Comparison of ENCODE assay signal across 8 cellular contexts in the genomic region with DNA sequence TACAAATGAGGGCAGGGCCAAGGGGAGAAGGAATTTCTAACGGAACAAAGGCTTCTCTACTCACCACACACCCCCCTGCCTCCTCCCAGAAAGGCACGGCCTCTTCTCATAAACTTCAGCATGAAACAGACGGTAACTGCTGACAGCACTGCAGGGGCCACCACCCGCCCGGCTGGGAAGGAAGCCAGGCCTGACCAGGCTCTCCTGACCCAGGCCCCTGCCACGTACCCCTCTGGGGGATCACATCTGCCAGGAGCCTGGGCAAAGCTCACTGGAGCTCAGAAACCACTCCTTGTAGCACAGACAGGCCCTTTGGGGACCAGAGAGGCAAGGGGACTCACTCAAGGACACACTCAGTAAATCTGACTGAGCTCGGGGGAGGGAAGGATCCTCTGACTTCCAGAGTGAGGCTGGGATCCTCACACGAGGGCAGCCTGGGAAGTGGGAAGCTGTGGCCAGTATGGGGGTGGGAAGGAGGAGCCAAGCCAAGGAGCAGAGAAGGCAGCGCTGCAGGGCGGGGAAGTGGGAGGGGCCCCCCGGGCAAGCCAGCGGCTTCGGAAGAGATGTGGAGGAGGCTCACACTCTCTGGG. TPM values are rescaled to one million over a fixed set of nuclear protein-coding genes. Genes with fewer than 3 reads are reported as not detected.
DNase-seq lines count a peak whose midpoint lies in the region; ATAC-seq and TF ChIP-seq lines count a peak whose summit lies in the region.

No MANE protein-coding gene starts in this region.

- H3K27ac ChIP-seq in neuronal stem cell (replicated peaks; ENCODE audit: low read length) = peak overlapping the region; percentile 75

- no peaks in the 10 kb centered on the region for H3K9me3 ChIP-seq in neuronal stem cell (replicated peaks in 1 of 2; ENCODE audit: control insufficient read depth in 2 of 2, insufficient read depth in 1 of 2, low read depth in 1 of 2, low read length in 2 of 2)

- no CpG with 5 or more reads among the region's 13 CpGs for WGBS in neuronal stem cell (ENCODE audit: extremely low coverage in 2 of 2, insufficient read length in 2 of 2, insufficient replicate concordance in 1 of 2), 2 donors

- H2AK5ac ChIP-seq in neuronal stem cell (ENCODE audit: low read depth, low read length) = peak overlapping the region; percentile 64

- no peaks in the 10 kb centered on the region for H3K36me3 ChIP-seq in neuronal stem cell (replicated peaks in 1 of 2; ENCODE audit: control insufficient read depth in 2 of 2, insufficient read depth in 2 of 2, low read length in 2 of 2)

- peaks cover 3% of the 10 kb centered on the region for H3K79me1 ChIP-seq in neuronal stem cell (ENCODE audit: low read depth, low read length)

- peak overlapping the region; percentile 65 for H2BK15ac ChIP-seq in neuronal stem cell (ENCODE audit: low read length)

- H3K4me2 ChIP-seq in neuronal stem cell (ENCODE audit: insufficient read depth, low read length, poor library complexity, severe bottlenecking) = peak overlapping the region; percentile 21

- H4K8ac ChIP-seq in neuronal stem cell (ENCODE audit: low read depth, low read length) = peak overlapping the region; percentile 29

- H3K27me3 ChIP-seq in neuronal stem cell (ENCODE audit: control insufficient read depth in 3 of 3, insufficient read depth in 3 of 3, low read depth in 1 of 3, low read length in 3 of 3) = no peaks in the 10 kb centered on the region

- peak; percentile 97 for DNase-seq in GM03348 (ENCODE audit: low spot score)
- peak; percentile 97 for DNase-seq in fibroblast of the conjunctiva (ENCODE audit: low read depth)
- DNase-seq in neuronal stem cell (ENCODE audit: low spot score) = peak; percentile 30
- no peak for DNase-seq in activated CD4-positive, CD25-positive, alpha-beta regulatory T cell treated with anti-CD3 and anti-CD28 coated beads, Interleukin-2, amount 50 U/mL, for 72 hours
- DNase-seq in NCI-H1417 (lab: John Stamatoyannopoulos, UW) = no peak
- no peak for DNase-seq in stimulated activated CD4-positive, alpha-beta T cell treated with anti-CD3 and anti-CD28 coated beads, Interleukin-4, amount 100 ng/mL, for 1 hour

- peaks cover 27 to 36% of the 10 kb centered on the region in 2 donors for H3K4me1 ChIP-seq in neuronal stem cell (ENCODE audit: control insufficient read depth in 2 of 2, insufficient read depth in 1 of 2, low read depth in 1 of 2, low read length in 2 of 2)

- H2BK12ac ChIP-seq in neuronal stem cell (ENCODE audit: low read length) = no peak overlapping the region

- peak overlapping the region; percentile 77 for H4K91ac ChIP-seq in neuronal stem cell (ENCODE audit: low read depth, low read length, poor library complexity)

- H3K4ac ChIP-seq in neuronal stem cell (ENCODE audit: low read length) = no peak overlapping the region

- H3K14ac ChIP-seq in neuronal stem cell (ENCODE audit: low read length) = no peak overlapping the region

- peak overlapping the region; percentile 61 for H3K23ac ChIP-seq in neuronal stem cell (ENCODE audit: low read depth, low read length, poor library complexity)

- ATAC-seq in SK-N-SH treated with all-trans-retinoic acid at 6 μM for 48 hours = peak; percentile 89
- ATAC-seq in HG03565 (IDR thresholded peaks at IDR 0.05; ENCODE audit: unreplicated experiment) = no peak

- H3K4me3 ChIP-seq in neuronal stem cell (ENCODE audit: low read length in 2 of 2) = peak overlapping the region in 1 of 2 donors; percentile 23

- peak overlapping the region; percentile 47 for H2BK5ac ChIP-seq in neuronal stem cell (ENCODE audit: low read length)

- peak overlapping the region; percentile 96 for H2AFZ ChIP-seq in neuronal stem cell (ENCODE audit: low read length)

- H2BK120ac ChIP-seq in neuronal stem cell (ENCODE audit: low read depth, low read length) = no peak overlapping the region

- peak overlapping the region; percentile 39 for H3K9ac ChIP-seq in neuronal stem cell (ENCODE audit: low read depth, low read length, poor library complexity)

- H3K18ac ChIP-seq in neuronal stem cell (ENCODE audit: low read length) = peak overlapping the region; percentile 88

TF ChIP-seq in SK-N-SH treated with all-trans-retinoic acid at 6 μM for 48 hours, 23 proteins besides CTCF, POLR2A, EP300 and RAD21:
- TF ChIP-seq, protein P1, sequence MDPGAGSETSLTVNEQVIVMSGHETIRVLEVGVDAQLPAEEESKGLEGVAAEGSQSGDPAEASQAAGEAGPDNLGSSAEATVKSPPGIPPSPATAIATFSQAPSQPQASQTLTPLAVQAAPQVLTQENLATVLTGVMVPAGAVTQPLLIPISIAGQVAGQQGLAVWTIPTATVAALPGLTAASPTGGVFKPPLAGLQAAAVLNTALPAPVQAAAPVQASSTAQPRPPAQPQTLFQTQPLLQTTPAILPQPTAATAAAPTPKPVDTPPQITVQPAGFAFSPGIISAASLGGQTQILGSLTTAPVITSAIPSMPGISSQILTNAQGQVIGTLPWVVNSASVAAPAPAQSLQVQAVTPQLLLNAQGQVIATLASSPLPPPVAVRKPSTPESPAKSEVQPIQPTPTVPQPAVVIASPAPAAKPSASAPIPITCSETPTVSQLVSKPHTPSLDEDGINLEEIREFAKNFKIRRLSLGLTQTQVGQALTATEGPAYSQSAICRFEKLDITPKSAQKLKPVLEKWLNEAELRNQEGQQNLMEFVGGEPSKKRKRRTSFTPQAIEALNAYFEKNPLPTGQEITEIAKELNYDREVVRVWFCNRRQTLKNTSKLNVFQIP (CRISPR knock-in tag; IDR thresholded peaks at IDR 0.05; ENCODE audit: borderline replicate concordance, low read depth) = no peak
- no peak for TF ChIP-seq OSR1 (CRISPR knock-in tag; IDR thresholded peaks at IDR 0.05)
- TF ChIP-seq, protein P2, sequence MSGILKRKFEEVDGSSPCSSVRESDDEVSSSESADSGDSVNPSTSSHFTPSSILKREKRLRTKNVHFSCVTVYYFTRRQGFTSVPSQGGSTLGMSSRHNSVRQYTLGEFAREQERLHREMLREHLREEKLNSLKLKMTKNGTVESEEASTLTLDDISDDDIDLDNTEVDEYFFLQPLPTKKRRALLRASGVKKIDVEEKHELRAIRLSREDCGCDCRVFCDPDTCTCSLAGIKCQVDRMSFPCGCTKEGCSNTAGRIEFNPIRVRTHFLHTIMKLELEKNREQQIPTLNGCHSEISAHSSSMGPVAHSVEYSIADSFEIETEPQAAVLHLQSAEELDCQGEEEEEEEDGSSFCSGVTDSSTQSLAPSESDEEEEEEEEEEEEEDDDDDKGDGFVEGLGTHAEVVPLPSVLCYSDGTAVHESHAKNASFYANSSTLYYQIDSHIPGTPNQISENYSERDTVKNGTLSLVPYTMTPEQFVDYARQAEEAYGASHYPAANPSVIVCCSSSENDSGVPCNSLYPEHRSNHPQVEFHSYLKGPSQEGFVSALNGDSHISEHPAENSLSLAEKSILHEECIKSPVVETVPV (CRISPR knock-in tag; IDR thresholded peaks at IDR 0.05) = no peak
- TF ChIP-seq ZFP30 (CRISPR knock-in tag; IDR thresholded peaks at IDR 0.05) = no peak
- TF ChIP-seq RARB (CRISPR knock-in tag; IDR thresholded peaks at IDR 0.05) = no peak
- no peak for TF ChIP-seq TOX (CRISPR knock-in tag; IDR thresholded peaks at IDR 0.05; ENCODE audit: borderline replicate concordance)
- no peak for TF ChIP-seq ISL1 (CRISPR knock-in tag; IDR thresholded peaks at IDR 0.05)
- no peak for TF ChIP-seq ZNF565 (CRISPR knock-in tag; conservative IDR thresholded peaks at IDR 0.05; ENCODE audit: low read depth)
- TF ChIP-seq ZNF70 (CRISPR knock-in tag; IDR thresholded peaks at IDR 0.05) = no peak
- TF ChIP-seq, protein P3, sequence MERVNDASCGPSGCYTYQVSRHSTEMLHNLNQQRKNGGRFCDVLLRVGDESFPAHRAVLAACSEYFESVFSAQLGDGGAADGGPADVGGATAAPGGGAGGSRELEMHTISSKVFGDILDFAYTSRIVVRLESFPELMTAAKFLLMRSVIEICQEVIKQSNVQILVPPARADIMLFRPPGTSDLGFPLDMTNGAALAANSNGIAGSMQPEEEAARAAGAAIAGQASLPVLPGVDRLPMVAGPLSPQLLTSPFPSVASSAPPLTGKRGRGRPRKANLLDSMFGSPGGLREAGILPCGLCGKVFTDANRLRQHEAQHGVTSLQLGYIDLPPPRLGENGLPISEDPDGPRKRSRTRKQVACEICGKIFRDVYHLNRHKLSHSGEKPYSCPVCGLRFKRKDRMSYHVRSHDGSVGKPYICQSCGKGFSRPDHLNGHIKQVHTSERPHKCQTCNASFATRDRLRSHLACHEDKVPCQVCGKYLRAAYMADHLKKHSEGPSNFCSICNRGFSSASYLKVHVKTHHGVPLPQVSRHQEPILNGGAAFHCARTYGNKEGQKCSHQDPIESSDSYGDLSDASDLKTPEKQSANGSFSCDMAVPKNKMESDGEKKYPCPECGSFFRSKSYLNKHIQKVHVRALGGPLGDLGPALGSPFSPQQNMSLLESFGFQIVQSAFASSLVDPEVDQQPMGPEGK (CRISPR knock-in tag; IDR thresholded peaks at IDR 0.05; ENCODE audit: borderline replicate concordance) = no peak
- no peak for TF ChIP-seq PPARA (CRISPR knock-in tag; IDR thresholded peaks at IDR 0.05; ENCODE audit: borderline replicate concordance)
- TF ChIP-seq ZC3H10 (CRISPR knock-in tag; IDR thresholded peaks at IDR 0.05) = no peak

RNA-seq across cellular contexts. Expression of a gene that starts 46.1 kb away (rescaled TPM):
- polyA plus RNA-seq in neuronal stem cell (2013, experiment 1 of 2) = 10.6 TPM
- 10.3 TPM for polyA plus RNA-seq in neuronal stem cell (2013, experiment 2 of 2)

RNA-seq across cellular contexts. Expression of a gene that starts 52.1 kb away (rescaled TPM):
- 42.1 TPM for polyA plus RNA-seq in neuronal stem cell (2013, experiment 1 of 2)
- 42.3 TPM for polyA plus RNA-seq in neuronal stem cell (2013, experiment 2 of 2)

Comparison
In these comparisons a context has a peak if more than half of its experiments do, and no peak if none do; other contexts are left out.
1. DNase-seq: peak in GM03348 (single experiment), fibroblast of the conjunctiva (single experiment) and neuronal stem cell (single experiment); none in activated CD4-positive, CD25-positive, alpha-beta regulatory T cell treated with anti-CD3 and anti-CD28 coated beads, Interleukin-2, amount 50 U/mL, for 72 hours (single experiment), NCI-H1417 (0 of 3) and stimulated activated CD4-positive, alpha-beta T cell treated with anti-CD3 and anti-CD28 coated beads, Interleukin-4, amount 100 ng/mL, for 1 hour (single experiment).